In genomic region chr11:28787897-28788296, GRCh38 we compare ENCODE assay signal across 7 cellular contexts.
A peak's percentile ranks its signal among the peaks of the same experiment; 100 is the strongest.
DNase-seq lines count a peak whose midpoint lies in the region; ATAC-seq, FAIRE-seq and TF ChIP-seq lines count a peak whose summit lies in the region.
"Not testable (repeated sequence)": the region's sequence is repeated elsewhere in the genome, so short reads cannot be mapped to it uniquely, and the experiment has no call there.

No MANE protein-coding gene starts in this region.

- peaks cover 43% of the 10 kb centered on the region for H3K9me3 Mint-ChIP-seq in HFFc6

- peak overlapping the region; percentile 44; the same call in 1 of the 2 replicates for H3K27ac Mint-ChIP-seq in HFFc6

- 0 out of 2 replicates have a peak overlapping the region, but pooled peaks have one; percentile 8 for H3K4me3 Mint-ChIP-seq in HFFc6

- TF ChIP-seq RAD21 in A549 (conservative IDR thresholded peaks at IDR 0.05 in 1 of 2, IDR thresholded peaks at IDR 0.05 in 1 of 2) = not testable (repeated sequence)

- WGBS in A549 (ENCODE audit: missing lambda C conversion rate) = 73% methylated on average over 2 of the region's 2 CpGs

- peaks cover 19% of the 10 kb centered on the region; the same call in 1 of the 3 replicates for H3K9me3 ChIP-seq in A549

- H3K27me3 Mint-ChIP-seq in HFFc6 (ENCODE audit: insufficient read depth) = not testable (repeated sequence)

- not testable (repeated sequence) for DNase-seq in A549 (ENCODE audit: low read depth in 1 of 2, low spot score in 1 of 2)
- DNase-seq in EL (peak; percentile 68), HFFc6 (peak; percentile 89), RCC 7860 (ENCODE audit: low spot score) (peak; percentile 12), amniotic epithelial cell (ENCODE audit: low read depth) (peak; percentile 60), cardiac fibroblast (ENCODE audit: low read depth in 2 of 2) (peak; percentile 9 to 11), foreskin fibroblast (peak; percentile 33 to 35)

- CTCF ChIA-PET in A549 (lab: Yijun Ruan, JAX) = not testable (repeated sequence)

- H3K27ac ChIP-seq in A549 = not testable (repeated sequence)

- peak; percentile 7 for FAIRE-seq in A549 (lab: Jason Lieb, UNC)
- FAIRE-seq in RCC 7860 (lab: Jason Lieb, UNC) = not testable (repeated sequence)

- TF ChIP-seq CTCF in A549 (IDR thresholded peaks at IDR 0.05); HFFc6 (IDR thresholded peaks at IDR 0.05); cardiac fibroblast (IDR thresholded peaks at IDR 0.05; ENCODE audit: low read depth, low read length); foreskin fibroblast (IDR thresholded peaks at IDR 0.05; ENCODE audit: low read depth, low read length): not testable (repeated sequence)

- H3K4me2 ChIP-seq in A549 = not testable (repeated sequence)

- ATAC-seq in A549 = not testable (repeated sequence)

- H3K36me3 Mint-ChIP-seq in HFFc6 (ENCODE audit: low read depth) = peaks cover 72% of the 10 kb centered on the region

- peaks cover 30% of the 10 kb centered on the region for H3K4me1 Mint-ChIP-seq in HFFc6 (ENCODE audit: low read depth)

- H3K4me1 ChIP-seq in A549 = not testable (repeated sequence)

- not testable (repeated sequence) for H3K4me3 ChIP-seq in A549; cardiac fibroblast (replicated peaks in 1 of 2; ENCODE audit: low read depth in 2 of 2, low read length in 2 of 2); foreskin fibroblast (ENCODE audit: low read depth in 1 of 2, low read length in 2 of 2)

- not testable (repeated sequence) for TF ChIP-seq EP300 in A549 (IDR thresholded peaks at IDR 0.05)

- POLR2A ChIA-PET in A549 (lab: Yijun Ruan, JAX) = not testable (repeated sequence)

- not testable (repeated sequence) for TF ChIP-seq POLR2A in A549 (IDR thresholded peaks at IDR 0.05; ENCODE audit: low read length)
